ENCODE assay signal across 19 cellular contexts in genomic region chr12:124769881-124770512, GRCh38.
"Had no signal": no experiment of that assay in that cellular context is flagged by ENCODE, and none has a peak within 500 bp of the region (broad histone marks: within the 10 kb centered on the region; RNA-seq: fewer than 3 reads in every experiment).

No MANE protein-coding gene starts in this region.

- H3K36me3 Mint-ChIP-seq: activated CD4-positive, alpha-beta memory T cell treated with anti-CD3 and anti-CD28 coated beads for 36 hours; activated naive CD4-positive, alpha-beta T cell treated with anti-CD3 and anti-CD28 coated beads, Interleukin-2, amount 10 ng/mL, durations not matched to agents 7 days and 5 days had no signal

- H3K9me3 ChIP-seq: right lobe of liver, uterus had no signal

- H3K4me3 Mint-ChIP-seq: activated CD4-positive, alpha-beta memory T cell treated with anti-CD3 and anti-CD28 coated beads for 36 hours; activated naive CD4-positive, alpha-beta T cell treated with anti-CD3 and anti-CD28 coated beads, Interleukin-2, amount 10 ng/mL, durations not matched to agents 7 days and 5 days; activated T-cell treated with anti-CD3 and anti-CD28 coated beads, Interleukin-2, amount 50 U/mL, for 72 hours; nephron progenitor cell; stimulated activated naive B cell treated with anti-CD40 and anti-IgM and Interleukin-4, amounts not matched to agents 10 μg/mL and 1 μg/mL and 100 μg/mL, for 72 hours had no signal

- H3K36me3 ChIP-seq: cardiac muscle cell, heart right ventricle, right lobe of liver, transverse colon, uterus had no signal

- ATAC-seq: activated T-cell treated with anti-CD3 and anti-CD28 coated beads, Interleukin-2, amount 50 U/mL, for 72 hours; heart right ventricle; left cardiac atrium; right lobe of liver; stimulated activated naive B cell treated with anti-CD40 and anti-IgM and Interleukin-4, amounts not matched to agents 10 μg/mL and 1 μg/mL and 100 μg/mL, for 72 hours had no signal

- H3K27me3 ChIP-seq: cardiac muscle cell, right lobe of liver, transverse colon, uterus had no signal

- H3K27ac ChIP-seq: cardiac muscle cell, epithelial cell of prostate, heart right ventricle, right lobe of liver, skin epidermis, transverse colon, uterus had no signal

- DNase-seq: activated CD4-positive, alpha-beta memory T cell treated with anti-CD3 and anti-CD28 coated beads for 36 hours; activated CD4-positive, alpha-beta T cell treated with anti-CD3 and anti-CD28 coated beads for 4 hours; activated CD4-positive, CD25-positive, alpha-beta regulatory T cell; activated effector memory CD4-positive, alpha-beta T cell treated with Interleukin-2 at 50 U/mL for 16 hours; activated naive CD4-positive, alpha-beta T cell treated with anti-CD3 and anti-CD28 coated beads, Interleukin-2, amount 10 ng/mL, durations not matched to agents 7 days and 5 days; activated T-cell treated with anti-CD3 and anti-CD28 coated beads, Interleukin-2, amount 50 U/mL, for 72 hours; heart right ventricle; islet precursor cell; left cardiac atrium; nephron progenitor cell; occipital lobe; posterior cingulate gyrus; right lobe of liver; stimulated activated naive B cell treated with anti-CD40 and anti-IgM and Interleukin-4, amounts not matched to agents 10 μg/mL and 1 μg/mL and 100 μg/mL, for 72 hours; transverse colon; uterus had no signal

- H3K4me3 ChIP-seq: cardiac muscle cell, heart right ventricle, right lobe of liver, skin epidermis, transverse colon, uterus had no signal

- H3K27ac Mint-ChIP-seq: activated CD4-positive, alpha-beta memory T cell treated with anti-CD3 and anti-CD28 coated beads for 36 hours; activated naive CD4-positive, alpha-beta T cell treated with anti-CD3 and anti-CD28 coated beads, Interleukin-2, amount 10 ng/mL, durations not matched to agents 7 days and 5 days; activated T-cell treated with anti-CD3 and anti-CD28 coated beads, Interleukin-2, amount 50 U/mL, for 72 hours; nephron progenitor cell; stimulated activated naive B cell treated with anti-CD40 and anti-IgM and Interleukin-4, amounts not matched to agents 10 μg/mL and 1 μg/mL and 100 μg/mL, for 72 hours had no signal
